1 cellular context compared by ENCODE assay signal in the genomic region with DNA sequence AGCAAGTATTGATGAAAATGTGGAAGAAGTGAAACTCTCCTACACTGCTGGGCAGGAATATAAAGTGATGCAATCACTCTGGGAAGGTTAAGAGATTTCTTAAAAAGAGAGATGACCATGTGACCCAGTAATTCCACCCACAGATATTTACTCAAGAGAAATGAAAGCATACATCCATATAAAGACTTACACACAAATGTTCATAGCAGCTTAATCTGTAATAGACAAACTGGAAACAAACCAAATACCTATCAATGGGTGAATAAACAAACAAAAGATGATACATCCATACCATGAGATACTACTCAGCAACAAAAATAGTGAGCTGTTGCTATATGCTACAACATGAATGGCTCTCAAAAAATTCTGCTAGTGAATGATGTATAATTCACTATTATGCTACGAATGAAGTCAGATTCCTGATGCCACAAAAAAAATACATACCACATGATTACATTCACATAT.
TF ChIP-seq lines count a peak whose summit lies in the region.

No MANE protein-coding gene starts in this region.

TF ChIP-seq in K562, 482 proteins besides CTCF, POLR2A, EP300 and RAD21 (continued from another document):
- TF ChIP-seq, protein P1, sequence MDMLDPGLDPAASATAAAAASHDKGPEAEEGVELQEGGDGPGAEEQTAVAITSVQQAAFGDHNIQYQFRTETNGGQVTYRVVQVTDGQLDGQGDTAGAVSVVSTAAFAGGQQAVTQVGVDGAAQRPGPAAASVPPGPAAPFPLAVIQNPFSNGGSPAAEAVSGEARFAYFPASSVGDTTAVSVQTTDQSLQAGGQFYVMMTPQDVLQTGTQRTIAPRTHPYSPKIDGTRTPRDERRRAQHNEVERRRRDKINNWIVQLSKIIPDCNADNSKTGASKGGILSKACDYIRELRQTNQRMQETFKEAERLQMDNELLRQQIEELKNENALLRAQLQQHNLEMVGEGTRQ (CRISPR knock-in tag; IDR thresholded peaks at IDR 0.05): peak; percentile 18; the same call in 1 of the 2 replicates
- TF ChIP-seq, protein P2, sequence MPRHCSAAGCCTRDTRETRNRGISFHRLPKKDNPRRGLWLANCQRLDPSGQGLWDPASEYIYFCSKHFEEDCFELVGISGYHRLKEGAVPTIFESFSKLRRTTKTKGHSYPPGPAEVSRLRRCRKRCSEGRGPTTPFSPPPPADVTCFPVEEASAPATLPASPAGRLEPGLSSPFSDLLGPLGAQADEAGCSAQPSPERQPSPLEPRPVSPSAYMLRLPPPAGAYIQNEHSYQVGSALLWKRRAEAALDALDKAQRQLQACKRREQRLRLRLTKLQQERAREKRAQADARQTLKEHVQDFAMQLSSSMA (CRISPR knock-in tag; IDR thresholded peaks at IDR 0.05): no peak
- TF ChIP-seq CEBPG (CRISPR knock-in tag; IDR thresholded peaks at IDR 0.05): no peak
- TF ChIP-seq CEBPG (tag; conservative IDR thresholded peaks at IDR 0.05 in 1 of 2, IDR thresholded peaks at IDR 0.05 in 1 of 2): peak; percentile 90 to 93
- TF ChIP-seq RAD51 (IDR thresholded peaks at IDR 0.05; ENCODE audit: borderline replicate concordance, low read depth): peak; percentile 72
- peak; percentile 70; the same call in 1 of the 2 replicates for TF ChIP-seq ZSCAN32 (CRISPR knock-in tag; IDR thresholded peaks at IDR 0.05)
- TF ChIP-seq CBFA2T2 (conservative IDR thresholded peaks at IDR 0.05): no peak
- TF ChIP-seq, protein P3, sequence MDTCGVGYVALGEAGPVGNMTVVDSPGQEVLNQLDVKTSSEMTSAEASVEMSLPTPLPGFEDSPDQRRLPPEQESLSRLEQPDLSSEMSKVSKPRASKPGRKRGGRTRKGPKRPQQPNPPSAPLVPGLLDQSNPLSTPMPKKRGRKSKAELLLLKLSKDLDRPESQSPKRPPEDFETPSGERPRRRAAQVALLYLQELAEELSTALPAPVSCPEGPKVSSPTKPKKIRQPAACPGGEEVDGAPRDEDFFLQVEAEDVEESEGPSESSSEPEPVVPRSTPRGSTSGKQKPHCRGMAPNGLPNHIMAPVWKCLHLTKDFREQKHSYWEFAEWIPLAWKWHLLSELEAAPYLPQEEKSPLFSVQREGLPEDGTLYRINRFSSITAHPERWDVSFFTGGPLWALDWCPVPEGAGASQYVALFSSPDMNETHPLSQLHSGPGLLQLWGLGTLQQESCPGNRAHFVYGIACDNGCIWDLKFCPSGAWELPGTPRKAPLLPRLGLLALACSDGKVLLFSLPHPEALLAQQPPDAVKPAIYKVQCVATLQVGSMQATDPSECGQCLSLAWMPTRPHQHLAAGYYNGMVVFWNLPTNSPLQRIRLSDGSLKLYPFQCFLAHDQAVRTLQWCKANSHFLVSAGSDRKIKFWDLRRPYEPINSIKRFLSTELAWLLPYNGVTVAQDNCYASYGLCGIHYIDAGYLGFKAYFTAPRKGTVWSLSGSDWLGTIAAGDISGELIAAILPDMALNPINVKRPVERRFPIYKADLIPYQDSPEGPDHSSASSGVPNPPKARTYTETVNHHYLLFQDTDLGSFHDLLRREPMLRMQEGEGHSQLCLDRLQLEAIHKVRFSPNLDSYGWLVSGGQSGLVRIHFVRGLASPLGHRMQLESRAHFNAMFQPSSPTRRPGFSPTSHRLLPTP (IDR thresholded peaks at IDR 0.05; ENCODE audit: borderline replicate concordance, extremely low read depth, insufficient read length): no peak
- 0 out of 2 replicates have a peak, but pooled peaks have one; percentile 8 for TF ChIP-seq ARID1B (IDR thresholded peaks at IDR 0.05)
- TF ChIP-seq, protein P4, sequence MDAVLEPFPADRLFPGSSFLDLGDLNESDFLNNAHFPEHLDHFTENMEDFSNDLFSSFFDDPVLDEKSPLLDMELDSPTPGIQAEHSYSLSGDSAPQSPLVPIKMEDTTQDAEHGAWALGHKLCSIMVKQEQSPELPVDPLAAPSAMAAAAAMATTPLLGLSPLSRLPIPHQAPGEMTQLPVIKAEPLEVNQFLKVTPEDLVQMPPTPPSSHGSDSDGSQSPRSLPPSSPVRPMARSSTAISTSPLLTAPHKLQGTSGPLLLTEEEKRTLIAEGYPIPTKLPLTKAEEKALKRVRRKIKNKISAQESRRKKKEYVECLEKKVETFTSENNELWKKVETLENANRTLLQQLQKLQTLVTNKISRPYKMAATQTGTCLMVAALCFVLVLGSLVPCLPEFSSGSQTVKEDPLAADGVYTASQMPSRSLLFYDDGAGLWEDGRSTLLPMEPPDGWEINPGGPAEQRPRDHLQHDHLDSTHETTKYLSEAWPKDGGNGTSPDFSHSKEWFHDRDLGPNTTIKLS (IDR thresholded peaks at IDR 0.05; ENCODE audit: borderline replicate concordance, low read depth): no peak
- TF ChIP-seq CHD4 (IDR thresholded peaks at IDR 0.05; ENCODE audit: insufficient read depth, insufficient replicate concordance, low read depth, low read length, poor library complexity, severe bottlenecking): no peak
- no peak for TF ChIP-seq HNRNPLL (IDR thresholded peaks at IDR 0.05; ENCODE audit: low read depth, low read length, poor library complexity, severe bottlenecking)
- peak; percentile 89 for TF ChIP-seq CEBPB (tag; IDR thresholded peaks at IDR 0.05)
- peak; percentile 70 for TF ChIP-seq ATF7 (IDR thresholded peaks at IDR 0.05)
- no peak for TF ChIP-seq SMAD1 (IDR thresholded peaks at IDR 0.05; ENCODE audit: low read depth, low read length, partially characterized antibody)
- TF ChIP-seq, protein P5, sequence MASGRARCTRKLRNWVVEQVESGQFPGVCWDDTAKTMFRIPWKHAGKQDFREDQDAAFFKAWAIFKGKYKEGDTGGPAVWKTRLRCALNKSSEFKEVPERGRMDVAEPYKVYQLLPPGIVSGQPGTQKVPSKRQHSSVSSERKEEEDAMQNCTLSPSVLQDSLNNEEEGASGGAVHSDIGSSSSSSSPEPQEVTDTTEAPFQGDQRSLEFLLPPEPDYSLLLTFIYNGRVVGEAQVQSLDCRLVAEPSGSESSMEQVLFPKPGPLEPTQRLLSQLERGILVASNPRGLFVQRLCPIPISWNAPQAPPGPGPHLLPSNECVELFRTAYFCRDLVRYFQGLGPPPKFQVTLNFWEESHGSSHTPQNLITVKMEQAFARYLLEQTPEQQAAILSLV (tag; IDR thresholded peaks at IDR 0.05): peak; percentile 57; the same call in 1 of the 2 replicates
- no peak for TF ChIP-seq ZNF282 (CRISPR knock-in tag; IDR thresholded peaks at IDR 0.05)
